Comparison of ENCODE assay signal across 1 cellular context in genomic region chr2:112481050-112481527, GRCh38.
TF ChIP-seq lines count a peak whose summit lies in the region.

No MANE protein-coding gene starts in this region.

TF ChIP-seq in HepG2, 621 proteins besides CTCF, POLR2A, EP300 and RAD21 (continued from another document and continues in another):
- TF ChIP-seq ZNF318 (CRISPR knock-in tag; IDR thresholded peaks at IDR 0.05) (0 out of 2 replicates have a peak, but pooled peaks have one; percentile 29), ZMYM2 (CRISPR knock-in tag; IDR thresholded peaks at IDR 0.05) (0 out of 2 replicates have a peak, but pooled peaks have one; percentile 40), ZNF329 (CRISPR knock-in tag; IDR thresholded peaks at IDR 0.05; ENCODE audit: low read depth) (0 out of 2 replicates have a peak, but pooled peaks have one; percentile 7), ZNF30 (CRISPR knock-in tag; IDR thresholded peaks at IDR 0.05) (no peak), HNRNPLL (IDR thresholded peaks at IDR 0.05; ENCODE audit: low read depth, low read length, poor library complexity, severe bottlenecking) (peak; percentile 74), TAF1 (CRISPR knock-in tag; IDR thresholded peaks at IDR 0.05) (peak; percentile 40; the same call in 1 of the 2 replicates), RERE (CRISPR knock-in tag; IDR thresholded peaks at IDR 0.05; ENCODE audit: low read depth) (0 out of 2 replicates have a peak, but pooled peaks have one; percentile 15), ZBTB7A (CRISPR knock-in tag; IDR thresholded peaks at IDR 0.05) (0 out of 2 replicates have a peak, but pooled peaks have one; percentile 3), AGO1 (IDR thresholded peaks at IDR 0.05; ENCODE audit: low read depth, low read length, poor library complexity, severe bottlenecking) (peak; percentile 81), PLRG1 (conservative IDR thresholded peaks at IDR 0.05) (no peak), SALL1 (CRISPR knock-in tag; IDR thresholded peaks at IDR 0.05) (peak; percentile 75), TFDP2 (CRISPR knock-in tag; IDR thresholded peaks at IDR 0.05) (peak; percentile 69), NONO (IDR thresholded peaks at IDR 0.05) (no peak), NONO (CRISPR knock-in tag; conservative IDR thresholded peaks at IDR 0.05) (peak; percentile 45; the same call in 1 of the 2 replicates), ETS1 (CRISPR knock-in tag; IDR thresholded peaks at IDR 0.05) (no peak), ZNF800 (CRISPR knock-in tag; IDR thresholded peaks at IDR 0.05) (peak; percentile 89; the same call in 1 of the 2 replicates), SMAD1 (CRISPR knock-in tag; IDR thresholded peaks at IDR 0.05; ENCODE audit: borderline replicate concordance, low read depth) (no peak; the same call in 1 of the 2 replicates), KDM2A (CRISPR knock-in tag; IDR thresholded peaks at IDR 0.05; ENCODE audit: borderline replicate concordance, low read depth) (peak; percentile 96; the same call in 1 of the 2 replicates), ZFY (CRISPR knock-in tag; IDR thresholded peaks at IDR 0.05) (0 out of 2 replicates have a peak, but pooled peaks have one; percentile 1), SRSF4 (IDR thresholded peaks at IDR 0.05; ENCODE audit: low read depth, low read length, poor library complexity, severe bottlenecking) (no peak), HCFC1 (IDR thresholded peaks at IDR 0.05; ENCODE audit: low read depth, low read length) (no peak), MYPOP (CRISPR knock-in tag; IDR thresholded peaks at IDR 0.05) (peak; percentile 25; the same call in 1 of the 2 replicates), ZMYM4 (CRISPR knock-in tag; IDR thresholded peaks at IDR 0.05) (peak; percentile 61; the same call in 1 of the 2 replicates), FOXA3 (CRISPR knock-in tag; IDR thresholded peaks at IDR 0.05) (peak; percentile 31; the same call in 1 of the 2 replicates), ZNF276 (CRISPR knock-in tag; IDR thresholded peaks at IDR 0.05; ENCODE audit: low read depth) (no peak), ZNF362 (CRISPR knock-in tag; IDR thresholded peaks at IDR 0.05; ENCODE audit: borderline replicate concordance) (no peak), BRD4 (CRISPR knock-in tag; IDR thresholded peaks at IDR 0.05) (no peak), ZNF143 (CRISPR knock-in tag; IDR thresholded peaks at IDR 0.05) (peak; percentile 37; the same call in 1 of the 2 replicates), ZC3H13 (CRISPR knock-in tag; IDR thresholded peaks at IDR 0.05) (no peak), MYC (CRISPR knock-in tag; IDR thresholded peaks at IDR 0.05; ENCODE audit: borderline replicate concordance) (peak; percentile 89), THAP11 (CRISPR knock-in tag; IDR thresholded peaks at IDR 0.05) (peak; percentile 74), FOXO1 (CRISPR knock-in tag; IDR thresholded peaks at IDR 0.05) (peak; percentile 59)
